Comparison of ENCODE assay signal across 10 cellular contexts in the genomic region with DNA sequence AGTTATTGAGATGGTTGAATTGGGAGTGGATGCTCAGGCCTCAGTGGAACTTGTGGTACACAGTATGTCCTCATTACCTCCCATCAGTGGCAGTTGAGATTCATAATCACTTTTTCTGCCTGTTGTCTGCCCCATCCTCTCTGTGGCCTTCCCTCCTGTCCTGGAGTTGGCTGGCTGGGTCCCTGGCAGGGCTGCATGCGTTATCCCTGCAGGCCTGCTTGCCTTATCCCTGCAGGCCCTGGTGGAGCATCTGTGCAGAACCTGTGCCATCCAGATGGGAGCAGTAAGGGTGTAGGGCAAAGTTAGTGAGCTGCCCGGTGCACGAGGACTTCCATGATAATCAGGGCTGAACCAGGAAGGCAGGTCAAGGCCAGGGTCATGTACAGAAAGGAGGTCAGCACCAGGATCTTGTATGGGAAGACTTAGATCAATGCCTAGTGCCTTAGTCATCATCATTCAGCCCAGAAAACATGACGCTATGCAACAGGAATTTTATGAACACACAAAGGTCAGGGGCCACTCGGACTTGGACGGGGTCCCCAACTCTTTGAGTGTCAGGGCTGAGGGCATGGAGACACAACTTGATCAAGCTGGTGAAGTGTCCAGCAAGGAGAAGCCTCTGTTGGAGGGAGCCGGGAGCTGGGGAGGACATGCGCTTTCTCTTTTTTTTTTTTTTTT. TPM values are rescaled to one million over a fixed set of nuclear protein-coding genes. Genes with fewer than 3 reads are reported as not detected.
DNase-seq lines count a peak whose midpoint lies in the region; ATAC-seq, FAIRE-seq and TF ChIP-seq lines count a peak whose summit lies in the region.
"Had no signal": no experiment of that assay in that cellular context is flagged by ENCODE, and none has a peak within 500 bp of the region (broad histone marks: within the 10 kb centered on the region; RNA-seq: fewer than 3 reads in every experiment).

No MANE protein-coding gene starts in this region.

- peaks cover 51% of the 10 kb centered on the region; the same call in 1 of the 2 replicates for H3K79me2 ChIP-seq in PC-3 (ENCODE audit: low read length)

- no peak for ATAC-seq in CD4-positive, CD25-positive, alpha-beta regulatory T cell (ENCODE audit: low read depth in 2 of 2)
- ATAC-seq in PC-3 = peak; percentile 77
- ATAC-seq in pancreas = peak in 3 of 4 donors; percentile 39 to 56 (median 56)

- CTCF ChIA-PET in PC-3 (lab: Charles Lee) = no interaction called here

- peaks cover 11 to 61% (median 35%) of the 10 kb centered on the region in 4 donors for H3K4me1 Mint-ChIP-seq in CD4-positive, CD25-positive, alpha-beta regulatory T cell

- H3K4me3 ChIP-seq in CD4-positive, CD25-positive, alpha-beta regulatory T cell (ENCODE audit: low read depth, low read length) = no peak overlapping the region
- H3K4me3 ChIP-seq in PC-3 (ENCODE audit: low read length) = no peak overlapping the region
- no peak overlapping the region for H3K4me3 ChIP-seq in esophagus squamous epithelium
- no peak overlapping the region for H3K4me3 ChIP-seq in pancreas
- no peak overlapping the region for H3K4me3 ChIP-seq in SJCRH30

- POLR2A ChIA-PET in PC-3 (lab: Charles Lee; ENCODE audit: unreplicated experiment) = no interaction called here

- H3K4me3 Mint-ChIP-seq in CD4-positive, CD25-positive, alpha-beta regulatory T cell = peak overlapping the region in 2 of 4 donors; percentile 22 to 50
- H3K4me3 Mint-ChIP-seq: activated naive CD8-positive, alpha-beta T cell had no signal

- H3K9me3 Mint-ChIP-seq in CD4-positive, CD25-positive, alpha-beta regulatory T cell = peaks cover 0 to 1% (median 0%) of the 10 kb centered on the region in 7 donors

- no peaks in the 10 kb centered on the region for H3K27me3 Mint-ChIP-seq in CD4-positive, CD25-positive, alpha-beta regulatory T cell
- H3K27me3 Mint-ChIP-seq: activated naive CD8-positive, alpha-beta T cell had no signal

- intact Hi-C loops in PC-3 (cut with micrococcal nuclease) (no loop called here), esophagus squamous epithelium (cut with DNase I) (no loop called here), pancreas (cut with DNase I) (no loop called here)

- H3K36me3 Mint-ChIP-seq in CD4-positive, CD25-positive, alpha-beta regulatory T cell = peaks cover 19% of the 10 kb centered on the region

- H3F3A ChIP-seq in PC-3 (ENCODE audit: low read length, unreplicated experiment) = no peaks in the 10 kb centered on the region

- peak overlapping the region; percentile 38 to 62 (median 52) for H3K27ac Mint-ChIP-seq in CD4-positive, CD25-positive, alpha-beta regulatory T cell
- H3K27ac Mint-ChIP-seq: activated naive CD8-positive, alpha-beta T cell had no signal

- TF ChIP-seq CTCF in PC-3 (conservative IDR thresholded peaks at IDR 0.05; ENCODE audit: low read depth, low read length) (no peak), esophagus squamous epithelium (IDR thresholded peaks at IDR 0.05) (no peak), pancreas (IDR thresholded peaks at IDR 0.05) (no peak)

- no peak overlapping the region for H3K9ac ChIP-seq in PC-3 (ENCODE audit: low read length)

- 37 to 51% methylated on average over 5 to 8 of the region's 8 CpGs for WGBS in esophagus squamous epithelium, 2 donors
- 64 to 68% methylated on average over 8 of the region's 8 CpGs for WGBS in pancreas, 2 donors

- H3K27ac ChIP-seq in CD4-positive, CD25-positive, alpha-beta regulatory T cell (ENCODE audit: insufficient read depth, low read length, poor library complexity, severe bottlenecking) = no peak overlapping the region
- peak overlapping the region; percentile 10; the same call in 1 of the 2 replicates for H3K27ac ChIP-seq in PC-3 (ENCODE audit: low read length)
- H3K27ac ChIP-seq in esophagus squamous epithelium = peak overlapping the region; percentile 44 to 84 (median 74)
- no peak overlapping the region for H3K27ac ChIP-seq in pancreas
- no peak overlapping the region for H3K27ac ChIP-seq in SJCRH30

- H3K36me3 ChIP-seq in CD4-positive, CD25-positive, alpha-beta regulatory T cell (ENCODE audit: control insufficient read depth, insufficient read depth, low read length) = peaks cover 25% of the 10 kb centered on the region
- H3K36me3 ChIP-seq in PC-3 (ENCODE audit: low read depth, low read length) (no peaks in the 10 kb centered on the region), esophagus squamous epithelium (peaks cover 0 to 30% (median 0%) of the 10 kb centered on the region in 3 donors), pancreas (no peaks in the 10 kb centered on the region), SJCRH30 (no peaks in the 10 kb centered on the region)

- no peaks in the 10 kb centered on the region for H3K9me3 ChIP-seq in CD4-positive, CD25-positive, alpha-beta regulatory T cell (ENCODE audit: control insufficient read depth in 2 of 2, low read length in 2 of 2)
- H3K9me3 ChIP-seq in PC-3 (ENCODE audit: low read length) (no peaks in the 10 kb centered on the region), esophagus squamous epithelium (no peaks in the 10 kb centered on the region), pancreas (no peaks in the 10 kb centered on the region), SJCRH30 (replicated peaks) (no peaks in the 10 kb centered on the region)

- H3K4me1 ChIP-seq in CD4-positive, CD25-positive, alpha-beta regulatory T cell (ENCODE audit: control insufficient read depth, insufficient read depth, low read length, poor library complexity, severe bottlenecking) = peaks cover 14% of the 10 kb centered on the region
- H3K4me1 ChIP-seq in PC-3 (ENCODE audit: insufficient read depth, low read length) = peaks cover 17% of the 10 kb centered on the region
- peaks cover 5 to 63% (median 50%) of the 10 kb centered on the region in 3 donors for H3K4me1 ChIP-seq in esophagus squamous epithelium
- H3K4me1 ChIP-seq in pancreas = peaks cover 0 to 4% (median 4%) of the 10 kb centered on the region in 3 donors
- H3K4me1 ChIP-seq in SJCRH30 = peaks cover 14% of the 10 kb centered on the region; the same call in 1 of the 2 replicates

- BruUV-seq in PC-3 (replicated peaks; lab: Mats Ljungman, UMichigan) = no TSS peak

- no peaks in the 10 kb centered on the region for H3K27me3 ChIP-seq in CD4-positive, CD25-positive, alpha-beta regulatory T cell (ENCODE audit: control insufficient read depth, insufficient read depth, low read length)
- H3K27me3 ChIP-seq in PC-3 (ENCODE audit: low read length) (no peaks in the 10 kb centered on the region), esophagus squamous epithelium (no peaks in the 10 kb centered on the region), pancreas (no peaks in the 10 kb centered on the region), SJCRH30 (no peaks in the 10 kb centered on the region)

- no peak for FAIRE-seq in pancreas (lab: Jason Lieb, UNC)

- DNase-seq in CD4-positive, CD25-positive, alpha-beta regulatory T cell = no peak
- DNase-seq in PC-3 (peak; percentile 76), esophagus squamous epithelium (lab: John Stamatoyannopoulos, UW) (no peak), pancreas (peak in 2 of 6 donors; percentile 31 to 56), SJCRH30 (no peak), putamen (ENCODE audit: low spot score) (no peak), DMS114 treated with DMSO at 0.1 percent for 48 hours (lab: John Stamatoyannopoulos, UW; ENCODE audit: unreplicated experiment) (no peak)
- no peak for DNase-seq in NK-92 treated with Interleukin-12 subunit alpha and Interleukin-12 subunit beta, amount 100 ng/mL, for 24 hours (lab: John Stamatoyannopoulos, UW)
- DNase-seq: NCI-H1436 had no signal

- no peaks in the 10 kb centered on the region for H4K20me1 ChIP-seq in PC-3 (ENCODE audit: low read length)

- TF ChIP-seq POLR2A in esophagus squamous epithelium (IDR thresholded peaks at IDR 0.05) = no peak

- peak overlapping the region; percentile 48; the same call in 1 of the 2 replicates for H3K4me2 ChIP-seq in PC-3 (ENCODE audit: low read length)

- H2AFZ ChIP-seq in PC-3 (ENCODE audit: low read length) = no peak overlapping the region

- no peaks in the 10 kb centered on the region for H3K9me2 ChIP-seq in PC-3 (replicated peaks; ENCODE audit: low read length)

RNA-seq across cellular contexts. Expression of gene ABCC1, which starts 47.2 kb away (rescaled TPM):
- total RNA-seq in CD4-positive, CD25-positive, alpha-beta regulatory T cell = 103 TPM
- polyA plus RNA-seq in CD4-positive, CD25-positive, alpha-beta regulatory T cell = 1 to 10 TPM; 6.9 to 8.9 (median 8.3) TPM
- 16.1 and 29.0 TPM in 2 replicates for total RNA-seq in PC-3 (2014; rRNA removed)
- total RNA-seq in esophagus squamous epithelium = 10 to 100 TPM; 22.9 to 56.7 (median 46.9) TPM
- 10 to 100 TPM in 4 of 6 donors, 1 to 10 TPM in 2; 8.5 to 16.8 (median 11.5) TPM for total RNA-seq in pancreas
- polyA plus RNA-seq in pancreas = 10 to 100 TPM; 11.6 to 12.5 TPM
- total RNA-seq in SJCRH30 (2014; rRNA removed; shearing (Covaris generic)) = 10.0 and 10.1 TPM in 2 replicates

Comparison
In these comparisons a context has a peak if more than half of its experiments do, and no peak if none do; other contexts are left out.
1. ATAC-seq: peak in PC-3 (single experiment) and pancreas (3 of 4); none in CD4-positive, CD25-positive, alpha-beta regulatory T cell (0 of 2).
2. H3K27ac ChIP-seq: peak in PC-3 (single experiment) and esophagus squamous epithelium (4 of 4); none in CD4-positive, CD25-positive, alpha-beta regulatory T cell (single experiment), pancreas (0 of 4) and SJCRH30 (single experiment).